23 cellular contexts compared by ENCODE assay signal in the genomic region with DNA sequence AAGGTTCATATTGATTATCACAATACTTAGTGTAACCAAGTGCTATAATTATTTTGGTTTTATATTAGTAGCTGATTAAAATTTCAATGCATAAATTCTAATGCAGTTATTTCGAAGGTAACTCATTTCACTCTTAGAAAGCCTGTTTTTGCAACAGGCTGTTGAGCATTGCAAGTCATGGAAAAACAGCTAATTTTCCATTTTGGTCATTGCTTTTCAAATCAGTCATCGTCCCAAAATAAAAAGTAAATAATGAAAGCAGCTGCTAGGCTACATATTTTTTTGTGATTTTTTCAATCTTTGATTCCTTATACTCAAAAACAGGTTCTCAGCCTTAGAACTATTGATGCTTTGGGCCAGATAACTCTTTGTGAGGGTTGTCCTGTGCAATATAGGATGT. TPM values are rescaled to one million over a fixed set of nuclear protein-coding genes. Genes with fewer than 3 reads are reported as not detected.
DNase-seq lines count a peak whose midpoint lies in the region; ATAC-seq and TF ChIP-seq lines count a peak whose summit lies in the region.
"Had no signal": no experiment of that assay in that cellular context is flagged by ENCODE, and none has a peak within 500 bp of the region (broad histone marks: within the 10 kb centered on the region; RNA-seq: fewer than 3 reads in every experiment).

No MANE protein-coding gene starts in this region.

- peak overlapping the region; percentile 22 for H3K27ac Mint-ChIP-seq in activated T-cell treated with anti-CD3 and anti-CD28 coated beads, Interleukin-2, amount 50 U/mL, for 24 hours
- H3K27ac Mint-ChIP-seq: CD8-positive, alpha-beta T cell had no signal

- no peak overlapping the region for H3K4me3 ChIP-seq in HEK293 (ENCODE audit: low read depth, low read length)
- peak overlapping the region; percentile 10 for H3K4me3 ChIP-seq in coronary artery
- H3K4me3 ChIP-seq in aorta (ENCODE audit: low read length in 2 of 2) = peak overlapping the region in 1 of 2 donors; percentile 34
- H3K4me3 ChIP-seq: BLaER1 treated with 17β-estradiol and CSF1 and Interleukin-3, amounts not matched to agents 10 nM and 100 nM; K562 had no signal

- CTCF ChIA-PET in HEK293 (lab: Yijun Ruan, JAX) = no interaction called here

- no peak for DNase-seq in activated T-cell treated with anti-CD3 and anti-CD28 coated beads, Interleukin-2, amount 50 U/mL, for 24 hours
- no peak for DNase-seq in activated T-cell treated with anti-CD3 and anti-CD28 coated beads, Interleukin-2, amount 50 U/mL, for 1 hour
- DNase-seq in coronary artery (ENCODE audit: low spot score) (no peak), aorta (no peak), 8988T (no peak), NCI-H2029 (lab: John Stamatoyannopoulos, UW) (no peak)
- DNase-seq in stimulated activated naive CD8-positive, alpha-beta T cell treated with anti-CD3 and anti-CD28 coated beads, Interleukin-15, Interleukin-2, amounts not matched to agents 100 U/mL and 50 U/mL, for 24 hours = no peak
- DNase-seq: AML-193; Caco-2; CD8-positive, alpha-beta T cell; Kasumi-1; NCI-H1092 treated with DMSO at 0.1 percent for 48 hours; NCI-H1436; NCI-H187; NCI-H446; NCI-H524 treated with DMSO at 0.1 percent for 48 hours; NCI-H774; SIG-M5 had no signal

- no peak overlapping the region for H3K27ac ChIP-seq in HEK293 (ENCODE audit: extremely low read depth, low read depth, low read length)
- peak overlapping the region; percentile 70 to 75 for H3K27ac ChIP-seq in coronary artery
- peak overlapping the region; percentile 53 to 85 for H3K27ac ChIP-seq in aorta (ENCODE audit: low read depth in 1 of 2, low read length in 2 of 2)
- H3K27ac ChIP-seq: BLaER1 treated with 17β-estradiol and CSF1 and Interleukin-3, amounts not matched to agents 10 nM and 100 nM had no signal

- peaks cover 61% of the 10 kb centered on the region for H3K36me3 Mint-ChIP-seq in activated T-cell treated with anti-CD3 and anti-CD28 coated beads, Interleukin-2, amount 50 U/mL, for 24 hours (ENCODE audit: low read depth)

- no peak for ATAC-seq in aorta (ENCODE audit: low FRiP score)
- no peak for ATAC-seq in stimulated activated naive CD8-positive, alpha-beta T cell treated with anti-CD3 and anti-CD28 coated beads, Interleukin-15, Interleukin-2, amounts not matched to agents 100 U/mL and 50 U/mL, for 24 hours
- ATAC-seq: CD8-positive, alpha-beta T cell; HCT116; K562; SK-N-SH treated with all-trans-retinoic acid at 6 μM for 48 hours had no signal

- no peaks in the 10 kb centered on the region for H3K9me3 Mint-ChIP-seq in activated T-cell treated with anti-CD3 and anti-CD28 coated beads, Interleukin-2, amount 50 U/mL, for 24 hours
- H3K9me3 Mint-ChIP-seq: CD8-positive, alpha-beta T cell had no signal

- H3K27me3 ChIP-seq in aorta (ENCODE audit: control insufficient read depth in 1 of 2, insufficient read depth in 2 of 2, low read length in 1 of 2) = no peaks in the 10 kb centered on the region
- H3K27me3 ChIP-seq: BLaER1 treated with 17β-estradiol and CSF1 and Interleukin-3, amounts not matched to agents 10 nM and 100 nM had no signal

- H3K4me1 Mint-ChIP-seq in activated T-cell treated with anti-CD3 and anti-CD28 coated beads, Interleukin-2, amount 50 U/mL, for 24 hours (ENCODE audit: low read depth) = peaks cover 29% of the 10 kb centered on the region

- H3K27me3 Mint-ChIP-seq in activated T-cell treated with anti-CD3 and anti-CD28 coated beads, Interleukin-2, amount 50 U/mL, for 24 hours = no peaks in the 10 kb centered on the region

- TF ChIP-seq CTCF in HEK293 (tag by site-specific recombination; IDR thresholded peaks at IDR 0.05) = no peak
- no peak for TF ChIP-seq CTCF in coronary artery (IDR thresholded peaks at IDR 0.05)

- WGBS in aorta, 2 donors = 4 to 6% methylated on average over 2 of the region's 2 CpGs

- H3K36me3 ChIP-seq in HEK293 (ENCODE audit: control insufficient read depth in 2 of 2, insufficient read depth in 1 of 2, low read length in 2 of 2) (peaks cover 6 to 14% of the 10 kb centered on the region in 2 experiments; a peak in 2 of 3 replicates), aorta (ENCODE audit: control insufficient read depth in 1 of 2, insufficient read depth in 2 of 2, low read length in 1 of 2) (no peaks in the 10 kb centered on the region)

- H3K9me3 ChIP-seq in HEK293 (ENCODE audit: control insufficient read depth, insufficient read depth, low read depth, low read length) = no peaks in the 10 kb centered on the region
- no peaks in the 10 kb centered on the region for H3K9me3 ChIP-seq in aorta (ENCODE audit: control insufficient read depth, low read length)
- H3K9me3 ChIP-seq: Caco-2 had no signal

- intact Hi-C loops in aorta (cut with DNase I) = loop anchor here in 1 of 2 donors (10.0 kb wide), 1 partner anchor 64 kb away; no protein-coding TSS in a partner anchor

- H3K4me1 ChIP-seq in HEK293 (ENCODE audit: control insufficient read depth, insufficient read depth, low read length) (peaks cover 4% of the 10 kb centered on the region; the same call in 1 of the 2 replicates), aorta (ENCODE audit: control insufficient read depth in 1 of 2, insufficient read depth in 2 of 2, low read length in 2 of 2) (peaks cover 5 to 16% of the 10 kb centered on the region in 2 donors)

- POLR2A ChIA-PET in HEK293 (lab: Yijun Ruan, JAX) = no interaction called here

- no peak overlapping the region for H3K4me3 Mint-ChIP-seq in activated T-cell treated with anti-CD3 and anti-CD28 coated beads, Interleukin-2, amount 50 U/mL, for 24 hours
- H3K4me3 Mint-ChIP-seq: CD8-positive, alpha-beta T cell had no signal

TF ChIP-seq in HEK293, 187 proteins besides CTCF, POLR2A, EP300 and RAD21:
- TF ChIP-seq ZNF785 (tag by site-specific recombination; IDR thresholded peaks at IDR 0.05) = no peak
- TF ChIP-seq ZNF664 (tag by site-specific recombination; IDR thresholded peaks at IDR 0.05) = 0 out of 2 replicates have a peak, but pooled peaks have one; percentile 3

RNA-seq across cellular contexts. Expression of a gene that starts 22.9 kb away (rescaled TPM):
- total RNA-seq in aorta = 100 to 1,000 TPM in 1 of 2 donors, 10 to 100 TPM in 1; 81.0 to 103 TPM
- 10 to 100 TPM; 39.0 to 56.8 TPM for polyA plus RNA-seq in aorta

RNA-seq across cellular contexts. Expression of a gene that starts 23.3 kb away (rescaled TPM):
- total RNA-seq in aorta = 10 to 100 TPM in 1 of 2 donors, 1 to 10 TPM in 1; 8.9 to 15.5 TPM
- 1 to 10 TPM in 1 of 2 donors, under 1 TPM in 1; 0.95 to 1.4 TPM for polyA plus RNA-seq in aorta
